7 cellular contexts compared by ENCODE assay signal in the genomic region with DNA sequence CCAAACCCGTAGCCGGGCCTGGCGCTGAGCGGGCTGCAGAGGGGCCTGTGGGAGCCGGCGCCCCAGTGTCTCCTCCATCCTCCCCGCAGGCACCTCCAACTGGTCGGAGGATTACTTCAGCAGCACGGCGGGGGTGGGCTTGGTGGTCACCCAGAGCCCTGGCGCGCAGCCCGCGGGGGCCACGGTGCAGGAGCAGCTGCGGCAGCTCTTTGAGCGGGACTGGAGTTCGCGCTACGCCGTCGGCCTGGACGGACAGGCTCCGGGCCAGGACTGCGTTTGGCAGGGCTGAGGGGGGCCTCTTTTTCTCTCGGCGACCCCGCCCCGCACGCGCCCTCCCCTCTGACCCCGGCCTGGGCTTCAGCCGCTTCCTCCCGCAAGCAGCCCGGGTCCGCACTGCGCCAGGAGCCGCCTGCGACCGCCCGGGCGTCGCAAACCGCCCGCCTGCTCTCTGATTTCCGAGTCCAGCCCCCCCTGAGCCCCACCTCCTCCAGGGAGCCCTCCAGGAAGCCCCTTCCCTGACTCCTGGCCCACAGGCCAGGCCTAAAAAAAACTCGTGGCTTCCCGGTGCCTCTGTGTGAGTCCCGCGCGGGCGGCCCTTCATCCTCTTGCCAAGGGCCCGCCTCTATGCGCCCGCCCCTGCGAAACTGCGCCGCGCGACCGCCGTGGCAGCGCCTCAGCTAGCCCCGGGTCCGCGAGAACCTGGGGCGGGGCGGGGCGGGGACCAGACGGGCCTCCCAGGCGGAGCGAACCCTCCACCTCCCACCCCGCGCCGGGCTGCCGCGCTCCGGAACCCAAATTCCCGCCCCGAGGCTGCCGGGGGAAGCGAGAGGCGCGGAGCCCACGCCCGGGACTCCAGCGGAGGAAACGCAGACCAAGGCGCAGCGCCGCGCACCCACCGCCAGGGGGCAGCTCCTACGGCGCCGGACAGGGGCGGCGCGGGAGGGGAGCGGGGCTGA. TPM values are rescaled to one million over a fixed set of nuclear protein-coding genes. Genes with fewer than 3 reads are reported as not detected.
DNase-seq lines count a peak whose midpoint lies in the region; ATAC-seq, FAIRE-seq and TF ChIP-seq lines count a peak whose summit lies in the region.

No MANE protein-coding gene starts in this region.

- H3K9ac ChIP-seq in subcutaneous abdominal adipose tissue (ENCODE audit: low read length in 5 of 5), result peak overlapping the region in 4 of 5 donors; percentile 12 to 42 (median 32)

- in situ Hi-C loops in KBM-7 (cut with MboI; ENCODE audit: low pct_unique_long_range_greater_than_20kb, low sequenced_read_pairs), result no loop called here

- H3K4me1 ChIP-seq in neutrophil (ENCODE audit: control insufficient read depth in 1 of 2, insufficient read depth in 1 of 2, low read depth in 1 of 2, low read length in 1 of 2) (peaks cover 0 to 9% of the 10 kb centered on the region in 2 experiments), subcutaneous abdominal adipose tissue (ENCODE audit: control insufficient read depth in 5 of 5, insufficient read depth in 5 of 5, low read length in 5 of 5) (peaks cover 0 to 19% (median 14%) of the 10 kb centered on the region in 5 donors)

- TF ChIP-seq CTCF in neutrophil (IDR thresholded peaks at IDR 0.05), result peak; percentile 69

- H3K27me3 ChIP-seq in neutrophil (peaks cover 60% of the 10 kb centered on the region), subcutaneous abdominal adipose tissue (ENCODE audit: control insufficient read depth in 5 of 5, insufficient read depth in 4 of 5, low read length in 5 of 5) (peaks cover 9 to 40% (median 20%) of the 10 kb centered on the region in 5 donors)

- ATAC-seq in GM18498 (IDR thresholded peaks at IDR 0.05; ENCODE audit: unreplicated experiment), result peak; percentile 75

- peak; percentile 84 for DNase-seq in KBM-7
- DNase-seq in SHP77 treated with DMSO at 0.1 percent for 48 hours (lab: John Stamatoyannopoulos, UW), result peak; percentile 25
- peak; percentile 63 for DNase-seq in activated gamma-delta T cell (lab: John Stamatoyannopoulos, UW)
- DNase-seq in frontal cortex (ENCODE audit: low spot score in 2 of 2), result peak; percentile 88 to 97

- H3K9me3 ChIP-seq in neutrophil, result no peaks in the 10 kb centered on the region
- H3K9me3 ChIP-seq in subcutaneous abdominal adipose tissue (ENCODE audit: control insufficient read depth in 5 of 5, low read length in 5 of 5), result no peaks in the 10 kb centered on the region

- H3K4me3 ChIP-seq in neutrophil (ENCODE audit: low read depth in 1 of 2, low read length in 1 of 2) (peak overlapping the region in 1 of 2 experiments; percentile 55), subcutaneous abdominal adipose tissue (ENCODE audit: low read depth in 1 of 5, low read length in 5 of 5) (peak overlapping the region in 4 of 5 donors; percentile 47 to 62 (median 54))

- H3K27ac ChIP-seq in neutrophil (no peak overlapping the region), subcutaneous abdominal adipose tissue (ENCODE audit: low read depth, low read length) (no peak overlapping the region)

- H3K36me3 ChIP-seq in neutrophil (no peaks in the 10 kb centered on the region), subcutaneous abdominal adipose tissue (ENCODE audit: control insufficient read depth in 5 of 5, insufficient read depth in 5 of 5, low read length in 5 of 5) (no peaks in the 10 kb centered on the region)

- FAIRE-seq in frontal cortex (lab: Jason Lieb, UNC), result no peak

RNA-seq across cellular contexts. Expression of a gene that starts 8.3 kb away (rescaled TPM):
- total RNA-seq in frontal cortex, result 3.7 TPM

RNA-seq across cellular contexts. Expression of a gene that starts 45.2 kb away (rescaled TPM):
- 20.0 TPM for total RNA-seq in frontal cortex

RNA-seq across cellular contexts. Expression of a gene that starts 52.6 kb away (rescaled TPM):
- total RNA-seq in frontal cortex, result 13.0 TPM

Comparison
In these comparisons a context has a peak if more than half of its experiments do, and no peak if none do; other contexts are left out.
1. DNase-seq: peak in every context shown above with its lines; median percentile 92 in frontal cortex; 84 in KBM-7; 63 in activated gamma-delta T cell; 25 in SHP77 treated with DMSO at 0.1 percent for 48 hours.